In genomic region chr5:149421834-149422233, GRCh38 we compare ENCODE assay signal across 1 cellular context.
A peak's percentile ranks its signal among the peaks of the same experiment; 100 is the strongest.
TF ChIP-seq lines count a peak whose summit lies in the region.

No MANE protein-coding gene starts in this region.

TF ChIP-seq in IMR-90, 13 proteins besides CTCF, POLR2A, EP300 and RAD21:
- no peak for TF ChIP-seq FOS (IDR thresholded peaks at IDR 0.05; ENCODE audit: low read depth, low read length)
- peak; percentile 79 for TF ChIP-seq CEBPB (IDR thresholded peaks at IDR 0.05; ENCODE audit: low read depth, low read length)
